In genomic region chr17:18920911-18921441, GRCh38 we compare ENCODE assay signal across 9 cellular contexts. TPM values are rescaled to one million over a fixed set of nuclear protein-coding genes. Genes with fewer than 3 reads are reported as not detected.
A peak's percentile ranks its signal among the peaks of the same experiment; 100 is the strongest.
DNase-seq lines count a peak whose midpoint lies in the region; ATAC-seq and TF ChIP-seq lines count a peak whose summit lies in the region.
"Had no signal": no experiment of that assay in that cellular context is flagged by ENCODE, and none has a peak within 500 bp of the region (broad histone marks: within the 10 kb centered on the region; RNA-seq: fewer than 3 reads in every experiment).

No MANE protein-coding gene starts in this region.

- H3K4me3 Mint-ChIP-seq in activated CD8-positive, alpha-beta memory T cell treated with anti-CD3 and anti-CD28 coated beads, Interleukin-2, amount 10 ng/mL, durations not matched to agents 7 days and 5 days, result peak overlapping the region; percentile 34
- no peak overlapping the region for H3K4me3 Mint-ChIP-seq in stimulated activated memory B cell treated with anti-CD40 and anti-IgM and Interleukin-4, amounts not matched to agents 10 μg/mL and 1 μg/mL and 100 μg/mL, for 72 hours

- intact Hi-C loops in gastrocnemius medialis (cut with DNase I; ENCODE audit: low total_unique reads), result no loop called here

- no peaks in the 10 kb centered on the region for H3K9me2 ChIP-seq in Loucy (replicated peaks; ENCODE audit: low read depth, low read length)

- H3K36me3 Mint-ChIP-seq in activated CD8-positive, alpha-beta memory T cell treated with anti-CD3 and anti-CD28 coated beads, Interleukin-2, amount 10 ng/mL, durations not matched to agents 7 days and 5 days, result peaks cover 25% of the 10 kb centered on the region
- peaks cover 34% of the 10 kb centered on the region for H3K36me3 Mint-ChIP-seq in stimulated activated memory B cell treated with anti-CD40 and anti-IgM and Interleukin-4, amounts not matched to agents 10 μg/mL and 1 μg/mL and 100 μg/mL, for 72 hours

- H3K9ac ChIP-seq in Loucy (ENCODE audit: low read depth, low read length, poor library complexity, severe bottlenecking), result peak overlapping the region; percentile 12

- H3K27ac Mint-ChIP-seq in activated CD8-positive, alpha-beta memory T cell treated with anti-CD3 and anti-CD28 coated beads, Interleukin-2, amount 10 ng/mL, durations not matched to agents 7 days and 5 days, result peak overlapping the region; percentile 82
- peak overlapping the region; percentile 93 for H3K27ac Mint-ChIP-seq in stimulated activated memory B cell treated with anti-CD40 and anti-IgM and Interleukin-4, amounts not matched to agents 10 μg/mL and 1 μg/mL and 100 μg/mL, for 72 hours

- in situ Hi-C loops in gastrocnemius medialis (cut with MboI; ENCODE audit: low sequenced_read_pairs in 4 of 4), result no loop called here

- no peaks in the 10 kb centered on the region for H4K20me1 ChIP-seq in Loucy (ENCODE audit: insufficient read depth, low read length, poor library complexity, severe bottlenecking)

- no peak for TF ChIP-seq POLR2A in gastrocnemius medialis (IDR thresholded peaks at IDR 0.05)

- H3K4me3 ChIP-seq in Loucy (ENCODE audit: low read length, poor library complexity, severe bottlenecking), result peak overlapping the region; percentile 53
- H3K4me3 ChIP-seq in effector memory CD4-positive, alpha-beta T cell (ENCODE audit: insufficient read depth, low read depth, low read length, poor library complexity, severe bottlenecking), result peak overlapping the region; percentile 2
- no peak overlapping the region for H3K4me3 ChIP-seq in gastrocnemius medialis

- peaks cover 54% of the 10 kb centered on the region for H3K79me2 ChIP-seq in Loucy (ENCODE audit: insufficient read depth, low read length)

- H3K4me1 Mint-ChIP-seq in activated CD8-positive, alpha-beta memory T cell treated with anti-CD3 and anti-CD28 coated beads, Interleukin-2, amount 10 ng/mL, durations not matched to agents 7 days and 5 days, result peaks cover 36% of the 10 kb centered on the region
- peaks cover 50% of the 10 kb centered on the region for H3K4me1 Mint-ChIP-seq in stimulated activated memory B cell treated with anti-CD40 and anti-IgM and Interleukin-4, amounts not matched to agents 10 μg/mL and 1 μg/mL and 100 μg/mL, for 72 hours

- no peaks in the 10 kb centered on the region for H3K27me3 Mint-ChIP-seq in activated CD8-positive, alpha-beta memory T cell treated with anti-CD3 and anti-CD28 coated beads, Interleukin-2, amount 10 ng/mL, durations not matched to agents 7 days and 5 days
- H3K27me3 Mint-ChIP-seq in stimulated activated memory B cell treated with anti-CD40 and anti-IgM and Interleukin-4, amounts not matched to agents 10 μg/mL and 1 μg/mL and 100 μg/mL, for 72 hours, result no peaks in the 10 kb centered on the region

- H3K27me3 ChIP-seq in Loucy (ENCODE audit: insufficient read depth, low read length, poor library complexity, severe bottlenecking), result no peaks in the 10 kb centered on the region
- no peaks in the 10 kb centered on the region for H3K27me3 ChIP-seq in effector memory CD4-positive, alpha-beta T cell (replicated peaks; ENCODE audit: control insufficient read depth, insufficient read depth, low read length, poor library complexity, severe bottlenecking)
- H3K27me3 ChIP-seq in gastrocnemius medialis, result no peaks in the 10 kb centered on the region

- no peaks in the 10 kb centered on the region for H3K9me3 Mint-ChIP-seq in activated CD8-positive, alpha-beta memory T cell treated with anti-CD3 and anti-CD28 coated beads, Interleukin-2, amount 10 ng/mL, durations not matched to agents 7 days and 5 days (ENCODE audit: low read depth)
- no peaks in the 10 kb centered on the region for H3K9me3 Mint-ChIP-seq in stimulated activated memory B cell treated with anti-CD40 and anti-IgM and Interleukin-4, amounts not matched to agents 10 μg/mL and 1 μg/mL and 100 μg/mL, for 72 hours

- H3K4me1 ChIP-seq in Loucy (ENCODE audit: insufficient read depth, low read length, poor library complexity, severe bottlenecking), result peaks cover 55% of the 10 kb centered on the region
- peaks cover 18% of the 10 kb centered on the region for H3K4me1 ChIP-seq in effector memory CD4-positive, alpha-beta T cell (ENCODE audit: control insufficient read depth, insufficient read depth, low read length, poor library complexity, severe bottlenecking)
- H3K4me1 ChIP-seq in gastrocnemius medialis, result peaks cover 7 to 9% of the 10 kb centered on the region in 2 donors

- H3K9me3 ChIP-seq in Loucy (ENCODE audit: insufficient read depth, low read depth, low read length), result no peaks in the 10 kb centered on the region
- no peaks in the 10 kb centered on the region for H3K9me3 ChIP-seq in effector memory CD4-positive, alpha-beta T cell (ENCODE audit: control insufficient read depth, low read length)
- H3K9me3 ChIP-seq in gastrocnemius medialis, result no peaks in the 10 kb centered on the region

- ATAC-seq in activated CD8-positive, alpha-beta memory T cell treated with anti-CD3 and anti-CD28 coated beads, Interleukin-2, amount 10 ng/mL, durations not matched to agents 7 days and 5 days, result no peak
- ATAC-seq in stimulated activated memory B cell treated with anti-CD40 and anti-IgM and Interleukin-4, amounts not matched to agents 10 μg/mL and 1 μg/mL and 100 μg/mL, for 72 hours, result no peak
- ATAC-seq in gastrocnemius medialis, result no peak

- no peak overlapping the region for H2AFZ ChIP-seq in Loucy (ENCODE audit: low read length)

- H3K36me3 ChIP-seq in Loucy (ENCODE audit: insufficient read depth, low read length) (peaks cover 19% of the 10 kb centered on the region), gastrocnemius medialis (peaks cover 0 to 22% of the 10 kb centered on the region in 2 donors)
- H3K36me3 ChIP-seq in effector memory CD4-positive, alpha-beta T cell (ENCODE audit: control insufficient read depth, insufficient read depth, low read length), result peaks cover 22% of the 10 kb centered on the region

- CTCF ChIA-PET in activated CD8-positive, alpha-beta memory T cell treated with anti-CD3 and anti-CD28 coated beads, Interleukin-2, amount 10 ng/mL, durations not matched to agents 7 days and 5 days (lab: Charles Lee), result no interaction called here

- peak overlapping the region; percentile 70 for H3K4me2 ChIP-seq in Loucy (ENCODE audit: low read depth, low read length, poor library complexity, severe bottlenecking)

- H3K27ac ChIP-seq in effector memory CD4-positive, alpha-beta T cell (ENCODE audit: insufficient read depth, low read length, poor library complexity, severe bottlenecking), result no peak overlapping the region
- peak overlapping the region in 1 of 4 donors; percentile 15 for H3K27ac ChIP-seq in gastrocnemius medialis

- TF ChIP-seq CTCF in Loucy (conservative IDR thresholded peaks at IDR 0.05; ENCODE audit: low read length) (no peak), GM20000 (IDR thresholded peaks at IDR 0.05; ENCODE audit: extremely low read depth, missing control alignments) (no peak), gastrocnemius medialis (IDR thresholded peaks at IDR 0.05 in 4 of 5, conservative IDR thresholded peaks at IDR 0.05 in 1 of 5) (no peak)

- peak; percentile 46 for DNase-seq in activated CD8-positive, alpha-beta memory T cell treated with anti-CD3 and anti-CD28 coated beads, Interleukin-2, amount 10 ng/mL, durations not matched to agents 7 days and 5 days
- DNase-seq in activated CD8-positive, alpha-beta memory T cell treated with anti-CD3 and anti-CD28 coated beads, Interleukin-2, amount 50 U/mL, for 48 hours, result no peak
- DNase-seq in effector memory CD4-positive, alpha-beta T cell, result no peak
- no peak for DNase-seq in GM20000 (ENCODE audit: low spot score)
- DNase-seq in SHP77 (lab: John Stamatoyannopoulos, UW), result no peak
- no peak for DNase-seq in gastrocnemius medialis
- DNase-seq: NCI-H1694 treated with DMSO at 0.1 percent for 48 hours had no signal

- peaks cover 6% of the 10 kb centered on the region; the same call in 1 of the 2 replicates for H3F3A ChIP-seq in Loucy (ENCODE audit: low read depth)

RNA-seq across cellular contexts. Expression of gene SLC5A10, which starts 31.0 kb away (rescaled TPM):
- total RNA-seq in activated CD8-positive, alpha-beta memory T cell treated with anti-CD3 and anti-CD28 coated beads, Interleukin-2, amount 10 ng/mL, durations not matched to agents 7 days and 5 days, result not detected
- not detected for total RNA-seq in gastrocnemius medialis

Comparison
In these comparisons a context has a peak if more than half of its experiments do, and no peak if none do; other contexts are left out.
1. H3K4me3 ChIP-seq: peak in Loucy (single experiment) and effector memory CD4-positive, alpha-beta T cell (single experiment); none in gastrocnemius medialis (0 of 4).